Comparison of ENCODE assay signal across 8 cellular contexts in the genomic region with DNA sequence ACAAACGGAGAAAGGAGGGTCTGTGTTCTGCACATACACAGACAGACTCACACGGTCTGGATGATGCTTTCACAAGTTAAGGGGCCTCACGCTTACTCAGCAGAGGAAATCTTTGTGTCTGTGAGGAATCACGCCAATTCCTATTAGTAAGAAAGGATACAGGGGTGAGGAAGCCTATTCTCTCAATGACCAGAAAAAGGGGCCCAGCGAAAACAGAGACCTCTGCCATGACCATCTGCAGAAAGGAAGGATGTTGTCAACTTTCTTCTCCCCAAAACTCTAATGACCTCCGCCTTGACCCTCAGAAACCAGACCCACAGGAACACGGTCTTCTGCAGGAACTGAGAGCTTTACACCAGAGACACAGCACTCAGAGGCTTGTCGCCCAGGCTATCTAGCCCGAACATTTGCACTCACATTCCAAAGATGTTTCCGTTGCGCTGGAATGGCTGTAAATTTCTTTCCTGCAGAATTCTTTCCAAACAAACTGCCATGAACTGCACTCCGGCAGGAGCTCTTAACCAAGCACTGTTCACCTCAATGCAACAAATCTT.
DNase-seq lines count a peak whose midpoint lies in the region; ATAC-seq and TF ChIP-seq lines count a peak whose summit lies in the region.

No MANE protein-coding gene starts in this region.

- peak overlapping the region; percentile 55 for H3K9ac ChIP-seq in SK-N-MC (ENCODE audit: insufficient read length)

- no peaks in the 10 kb centered on the region for H3K36me3 ChIP-seq in SK-N-MC (ENCODE audit: insufficient read depth, low read length)
- H3K36me3 ChIP-seq in osteoblast (ENCODE audit: insufficient read depth, low read length): no peaks in the 10 kb centered on the region

- peak overlapping the region; percentile 30 for H2AFZ ChIP-seq in osteoblast (ENCODE audit: low read length)

- H3K79me2 ChIP-seq in osteoblast (ENCODE audit: insufficient read depth, low read length): peaks cover 42% of the 10 kb centered on the region

- H3K27ac ChIP-seq in SK-N-MC (peak overlapping the region; percentile 89), osteoblast (ENCODE audit: low read depth, low read length) (peak overlapping the region; percentile 74)

- DNase-seq in AG04449 (ENCODE audit: low read depth, low spot score) (no peak), SK-N-MC (ENCODE audit: low read depth, low spot score) (no peak), glomerular endothelial cell (ENCODE audit: extremely low read depth, low read depth, low spot score) (peak; percentile 94), osteoblast (ENCODE audit: insufficient read length, low spot score, missing footprints) (peak; percentile 60), GDM1 (lab: John Stamatoyannopoulos, UW) (no peak)
- DNase-seq in stimulated activated CD4-positive, alpha-beta T cell treated with anti-CD3 and anti-CD28 coated beads, Interleukin-2, amount 100 ng/mL, for 24 hours: no peak
- DNase-seq in stimulated activated CD4-positive, alpha-beta T cell treated with anti-CD3 and anti-CD28 coated beads, Interleukin-4, amount 100 ng/mL, for 4 hours: no peak

- H3K4me2 ChIP-seq in osteoblast (ENCODE audit: insufficient read depth, low read length): peak overlapping the region; percentile 80

- POLR2A ChIA-PET in AG04449 (lab: Yijun Ruan, JAX): interaction anchor here (0.6 kb wide), 1 partner anchor 875 kb away, joined by 3 read pairs; no protein-coding TSS in a partner anchor

- no peaks in the 10 kb centered on the region for H3K9me3 ChIP-seq in SK-N-MC (ENCODE audit: low read depth, low read length)
- no peaks in the 10 kb centered on the region for H3K9me3 ChIP-seq in osteoblast (ENCODE audit: low read depth, low read length)

- CTCF ChIA-PET in AG04449 (lab: Yijun Ruan, JAX): interaction anchor here (1.4 to 1.8 kb wide), 2 partner anchors 14 to 167 kb away, joined by 5 to 13 read pairs; no protein-coding TSS in a partner anchor

- H3K4me3 ChIP-seq in AG04449 (ENCODE audit: low read depth, low read length): peak overlapping the region; percentile 43
- H3K4me3 ChIP-seq in SK-N-MC: peak overlapping the region; percentile 79
- peak overlapping the region; percentile 59 for H3K4me3 ChIP-seq in osteoblast (ENCODE audit: insufficient read depth, low read length)

- no peaks in the 10 kb centered on the region for H4K20me1 ChIP-seq in osteoblast (ENCODE audit: insufficient read depth, low read length)

- peaks cover 45% of the 10 kb centered on the region for H3K4me1 ChIP-seq in osteoblast (ENCODE audit: insufficient read depth, low read length)

- TF ChIP-seq CTCF in AG04449 (IDR thresholded peaks at IDR 0.05; ENCODE audit: insufficient read depth, low read length, missing control alignments) (no peak), osteoblast (IDR thresholded peaks at IDR 0.05; ENCODE audit: extremely low read depth, low read depth, low read length) (no peak)

- ATAC-seq in GM18520 (IDR thresholded peaks at IDR 0.05; ENCODE audit: unreplicated experiment): no peak

- no peaks in the 10 kb centered on the region for H3K27me3 ChIP-seq in osteoblast (ENCODE audit: insufficient read depth, low read length)

Comparison
In these comparisons a context has a peak if more than half of its experiments do, and no peak if none do; other contexts are left out.
1. DNase-seq: peak in glomerular endothelial cell (single experiment) and osteoblast (single experiment); none in AG04449 (single experiment), SK-N-MC (single experiment), GDM1 (single experiment), stimulated activated CD4-positive, alpha-beta T cell treated with anti-CD3 and anti-CD28 coated beads, Interleukin-2, amount 100 ng/mL, for 24 hours (0 of 2) and stimulated activated CD4-positive, alpha-beta T cell treated with anti-CD3 and anti-CD28 coated beads, Interleukin-4, amount 100 ng/mL, for 4 hours (0 of 2).
2. Peak in every context shown above with its lines, with median percentiles within 50 percentile points of each other: H3K4me3 ChIP-seq.